15 cellular contexts compared by ENCODE assay signal in genomic region chr11:914204-914603, GRCh38. TPM values are rescaled to one million over a fixed set of nuclear protein-coding genes. Genes with fewer than 3 reads are reported as not detected.
DNase-seq lines count a peak whose midpoint lies in the region; ATAC-seq and TF ChIP-seq lines count a peak whose summit lies in the region.
"Had no signal": no experiment of that assay in that cellular context is flagged by ENCODE, and none has a peak within 500 bp of the region (broad histone marks: within the 10 kb centered on the region; RNA-seq: fewer than 3 reads in every experiment).

No MANE protein-coding gene starts in this region.

- 75 to 81% methylated on average over 3 to 5 of the region's 5 CpGs for WGBS in upper lobe of left lung, 2 donors

- no peaks in the 10 kb centered on the region for H3K9me3 ChIP-seq in left lung
- no peaks in the 10 kb centered on the region for H3K9me3 ChIP-seq in parathyroid adenoma (ENCODE audit: control insufficient read depth, low read length)
- no peaks in the 10 kb centered on the region for H3K9me3 ChIP-seq in upper lobe of left lung
- H3K9me3 ChIP-seq: BE2C had no signal

- H3K4me1 Mint-ChIP-seq in activated T-cell treated with anti-CD3 and anti-CD28 coated beads, Interleukin-2, amount 50 U/mL, for 24 hours (ENCODE audit: low read depth): peaks cover 13% of the 10 kb centered on the region

- H3K36me3 Mint-ChIP-seq in activated T-cell treated with anti-CD3 and anti-CD28 coated beads, Interleukin-2, amount 50 U/mL, for 24 hours (ENCODE audit: low read depth): peaks cover 11% of the 10 kb centered on the region

- TF ChIP-seq CTCF in coronary artery (IDR thresholded peaks at IDR 0.05): no peak
- TF ChIP-seq CTCF in left lung (IDR thresholded peaks at IDR 0.05): no peak
- no peak for TF ChIP-seq CTCF in parathyroid adenoma (IDR thresholded peaks at IDR 0.05)
- no peak for TF ChIP-seq CTCF in upper lobe of left lung (IDR thresholded peaks at IDR 0.05)

- no peak overlapping the region for H3K9ac ChIP-seq in parathyroid adenoma
- H3K9ac ChIP-seq: KMS-11 had no signal

- no peaks in the 10 kb centered on the region for H3K27me3 ChIP-seq in left lung
- H3K27me3 ChIP-seq in parathyroid adenoma (ENCODE audit: control insufficient read depth, insufficient read depth, low read length): no peaks in the 10 kb centered on the region
- no peaks in the 10 kb centered on the region for H3K27me3 ChIP-seq in upper lobe of left lung
- H3K27me3 ChIP-seq: BE2C had no signal

- DNase-seq in coronary artery (ENCODE audit: low spot score) (no peak), left lung (peak in 1 of 2 donors; percentile 69), upper lobe of left lung (no peak), epidermal melanocyte (ENCODE audit: insufficient read length, low spot score) (no peak), NCI-H2081 treated with DMSO at 0.1 percent for 48 hours (lab: John Stamatoyannopoulos, UW) (no peak)
- no peak for DNase-seq in activated T-cell treated with anti-CD3 and anti-CD28 coated beads, Interleukin-2, amount 50 U/mL, for 24 hours
- DNase-seq: BE2C, DMS79 treated with DMSO at 0.1 percent for 48 hours, MM.1S, NCI-H1105, NCI-H187, NCI-H446 had no signal

- H3K4me1 ChIP-seq in left lung: peaks cover 5 to 18% of the 10 kb centered on the region in 2 donors
- no peaks in the 10 kb centered on the region for H3K4me1 ChIP-seq in parathyroid adenoma
- H3K4me1 ChIP-seq in upper lobe of left lung: peaks cover 13 to 23% (median 17%) of the 10 kb centered on the region in 4 donors
- H3K4me1 ChIP-seq: BE2C had no signal

- H3K79me2 ChIP-seq in parathyroid adenoma: peaks cover 2% of the 10 kb centered on the region

- intact Hi-C loops in left lung (cut with DNase I): no loop called here

- no peak for TF ChIP-seq EP300 in upper lobe of left lung (IDR thresholded peaks at IDR 0.05)

- H3K27ac Mint-ChIP-seq in activated T-cell treated with anti-CD3 and anti-CD28 coated beads, Interleukin-2, amount 50 U/mL, for 24 hours: no peak overlapping the region
- H3K27ac Mint-ChIP-seq: CD4-positive, alpha-beta memory T cell had no signal

- peak overlapping the region; percentile 29 for H3K4me3 ChIP-seq in coronary artery
- H3K4me3 ChIP-seq in left lung: no peak overlapping the region
- peak overlapping the region; percentile 31 for H3K4me3 ChIP-seq in parathyroid adenoma (ENCODE audit: low read depth, low read length)
- H3K4me3 ChIP-seq in upper lobe of left lung: peak overlapping the region in 1 of 4 donors; percentile 9

- H3K27me3 Mint-ChIP-seq in activated T-cell treated with anti-CD3 and anti-CD28 coated beads, Interleukin-2, amount 50 U/mL, for 24 hours: no peaks in the 10 kb centered on the region
- H3K27me3 Mint-ChIP-seq: CD4-positive, alpha-beta memory T cell had no signal

- no peaks in the 10 kb centered on the region for H3K9me3 Mint-ChIP-seq in activated T-cell treated with anti-CD3 and anti-CD28 coated beads, Interleukin-2, amount 50 U/mL, for 24 hours

- no peak for TF ChIP-seq POLR2A in upper lobe of left lung (IDR thresholded peaks at IDR 0.05)

- H3K36me3 ChIP-seq in left lung: no peaks in the 10 kb centered on the region
- H3K36me3 ChIP-seq in parathyroid adenoma (ENCODE audit: control insufficient read depth, insufficient read depth, low read length): no peaks in the 10 kb centered on the region
- no peaks in the 10 kb centered on the region for H3K36me3 ChIP-seq in upper lobe of left lung
- H3K36me3 ChIP-seq: BE2C had no signal

- H2AFZ ChIP-seq in parathyroid adenoma: no peak overlapping the region

- no peak for ATAC-seq in left lung
- no peak for ATAC-seq in upper lobe of left lung (ENCODE audit: low FRiP score in 2 of 2)

- H3K4me3 Mint-ChIP-seq in activated T-cell treated with anti-CD3 and anti-CD28 coated beads, Interleukin-2, amount 50 U/mL, for 24 hours: no peak overlapping the region
- H3K4me3 Mint-ChIP-seq: CD4-positive, alpha-beta memory T cell had no signal

- H3K27ac ChIP-seq in coronary artery: peak overlapping the region in 1 of 2 donors; percentile 82
- H3K27ac ChIP-seq in left lung: peak overlapping the region; percentile 41 to 58
- H3K27ac ChIP-seq in parathyroid adenoma: no peak overlapping the region
- H3K27ac ChIP-seq in upper lobe of left lung: peak overlapping the region; percentile 32 to 66 (median 54)
- H3K27ac ChIP-seq: KMS-11 had no signal

- H3K4me2 ChIP-seq in parathyroid adenoma (ENCODE audit: low read length): peak overlapping the region; percentile 44
- H3K4me2 ChIP-seq: KMS-11 had no signal

RNA-seq across cellular contexts. Expression of gene CHID1, which starts 3.6 kb away (rescaled TPM):
- total RNA-seq in left lung: 10 to 100 TPM; 92.7 to 94.2 TPM
- total RNA-seq in upper lobe of left lung: 100 to 1,000 TPM in 1 of 6 donors, 10 to 100 TPM in 5; 34.6 to 144 (median 59.1) TPM

RNA-seq across cellular contexts. Expression of gene AP2A2, which starts 11.5 kb away (rescaled TPM):
- total RNA-seq in left lung (10 to 100 TPM; 97.1 to 98.4 TPM), upper lobe of left lung (100 to 1,000 TPM in 3 of 6 donors, 10 to 100 TPM in 3; 55.7 to 273 (median 103) TPM)

Comparison
In these comparisons a context has a peak if more than half of its experiments do, and no peak if none do; other contexts are left out.
1. H3K4me3 ChIP-seq: peak in coronary artery (single experiment) and parathyroid adenoma (single experiment); none in left lung (0 of 2).